Comparison of ENCODE assay signal across 1 cellular context in the genomic region with DNA sequence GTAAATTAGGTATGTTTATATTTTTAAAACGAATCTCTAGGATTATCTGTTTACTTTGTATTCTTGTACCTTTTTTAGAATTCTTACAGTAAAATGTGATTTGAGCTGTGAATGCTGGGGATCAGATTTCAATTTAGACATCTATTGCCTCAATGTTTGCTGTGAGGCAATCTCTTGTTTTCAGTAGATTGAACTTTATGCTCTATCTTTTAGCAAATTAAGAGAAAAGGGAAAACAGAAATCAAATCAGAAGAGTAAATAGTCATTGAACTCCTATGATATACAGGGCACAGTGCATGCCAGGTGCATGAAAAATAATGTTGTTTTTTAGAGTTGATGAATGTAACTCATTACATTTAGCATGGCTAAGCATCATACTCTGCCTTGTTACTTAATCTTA.
TF ChIP-seq lines count a peak whose summit lies in the region.

No MANE protein-coding gene starts in this region.

TF ChIP-seq in HepG2, 621 proteins besides CTCF, POLR2A, EP300 and RAD21 (continued from another document and continues in another):
- TF ChIP-seq, protein P1, sequence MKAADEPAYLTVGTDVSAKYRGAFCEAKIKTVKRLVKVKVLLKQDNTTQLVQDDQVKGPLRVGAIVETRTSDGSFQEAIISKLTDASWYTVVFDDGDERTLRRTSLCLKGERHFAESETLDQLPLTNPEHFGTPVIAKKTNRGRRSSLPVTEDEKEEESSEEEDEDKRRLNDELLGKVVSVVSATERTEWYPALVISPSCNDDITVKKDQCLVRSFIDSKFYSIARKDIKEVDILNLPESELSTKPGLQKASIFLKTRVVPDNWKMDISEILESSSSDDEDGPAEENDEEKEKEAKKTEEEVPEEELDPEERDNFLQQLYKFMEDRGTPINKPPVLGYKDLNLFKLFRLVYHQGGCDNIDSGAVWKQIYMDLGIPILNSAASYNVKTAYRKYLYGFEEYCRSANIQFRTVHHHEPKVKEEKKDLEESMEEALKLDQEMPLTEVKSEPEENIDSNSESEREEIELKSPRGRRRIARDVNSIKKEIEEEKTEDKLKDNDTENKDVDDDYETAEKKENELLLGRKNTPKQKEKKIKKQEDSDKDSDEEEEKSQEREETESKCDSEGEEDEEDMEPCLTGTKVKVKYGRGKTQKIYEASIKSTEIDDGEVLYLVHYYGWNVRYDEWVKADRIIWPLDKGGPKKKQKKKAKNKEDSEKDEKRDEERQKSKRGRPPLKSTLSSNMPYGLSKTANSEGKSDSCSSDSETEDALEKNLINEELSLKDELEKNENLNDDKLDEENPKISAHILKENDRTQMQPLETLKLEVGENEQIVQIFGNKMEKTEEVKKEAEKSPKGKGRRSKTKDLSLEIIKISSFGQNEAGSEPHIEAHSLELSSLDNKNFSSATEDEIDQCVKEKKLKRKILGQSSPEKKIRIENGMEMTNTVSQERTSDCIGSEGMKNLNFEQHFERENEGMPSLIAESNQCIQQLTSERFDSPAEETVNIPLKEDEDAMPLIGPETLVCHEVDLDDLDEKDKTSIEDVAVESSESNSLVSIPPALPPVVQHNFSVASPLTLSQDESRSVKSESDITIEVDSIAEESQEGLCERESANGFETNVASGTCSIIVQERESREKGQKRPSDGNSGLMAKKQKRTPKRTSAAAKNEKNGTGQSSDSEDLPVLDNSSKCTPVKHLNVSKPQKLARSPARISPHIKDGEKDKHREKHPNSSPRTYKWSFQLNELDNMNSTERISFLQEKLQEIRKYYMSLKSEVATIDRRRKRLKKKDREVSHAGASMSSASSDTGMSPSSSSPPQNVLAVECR (CRISPR knock-in tag; IDR thresholded peaks at IDR 0.05; ENCODE audit: borderline replicate concordance): no peak
- TF ChIP-seq, protein P2, sequence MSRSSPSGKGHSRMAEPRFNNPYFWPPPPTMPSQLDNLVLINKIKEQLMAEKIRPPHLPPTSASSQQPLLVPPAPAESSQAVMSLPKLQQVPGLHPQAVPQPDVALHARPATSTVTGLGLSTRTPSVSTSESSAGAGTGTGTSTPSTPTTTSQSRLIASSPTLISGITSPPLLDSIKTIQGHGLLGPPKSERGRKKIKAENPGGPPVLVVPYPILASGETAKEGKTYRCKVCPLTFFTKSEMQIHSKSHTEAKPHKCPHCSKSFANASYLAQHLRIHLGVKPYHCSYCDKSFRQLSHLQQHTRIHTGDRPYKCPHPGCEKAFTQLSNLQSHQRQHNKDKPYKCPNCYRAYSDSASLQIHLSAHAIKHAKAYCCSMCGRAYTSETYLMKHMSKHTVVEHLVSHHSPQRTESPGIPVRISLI (CRISPR knock-in tag; IDR thresholded peaks at IDR 0.05; ENCODE audit: borderline replicate concordance): peak; percentile 62; the same call in 1 of the 2 replicates
- TF ChIP-seq NCOR1 (IDR thresholded peaks at IDR 0.05; ENCODE audit: borderline replicate concordance, low read length): peak; percentile 98
- no peak for TF ChIP-seq ZNF44 (CRISPR knock-in tag; IDR thresholded peaks at IDR 0.05)
- TF ChIP-seq FOXK1 (CRISPR knock-in tag; IDR thresholded peaks at IDR 0.05; ENCODE audit: borderline replicate concordance, low read depth): peak; percentile 91
- peak; percentile 91 for TF ChIP-seq BCL6 (CRISPR knock-in tag; IDR thresholded peaks at IDR 0.05)
- peak; percentile 51; the same call in 1 of the 2 replicates for TF ChIP-seq ZFP90 (CRISPR knock-in tag; IDR thresholded peaks at IDR 0.05; ENCODE audit: borderline replicate concordance)
- 0 out of 2 replicates have a peak, but pooled peaks have one; percentile 78 for TF ChIP-seq KLF9 (CRISPR knock-in tag; IDR thresholded peaks at IDR 0.05; ENCODE audit: low read depth)
- TF ChIP-seq NFE2L1 (CRISPR knock-in tag; IDR thresholded peaks at IDR 0.05; ENCODE audit: borderline replicate concordance): no peak
- peak; percentile 94 for TF ChIP-seq RXRB (CRISPR knock-in tag; IDR thresholded peaks at IDR 0.05; ENCODE audit: borderline replicate concordance)
- TF ChIP-seq, protein P3, sequence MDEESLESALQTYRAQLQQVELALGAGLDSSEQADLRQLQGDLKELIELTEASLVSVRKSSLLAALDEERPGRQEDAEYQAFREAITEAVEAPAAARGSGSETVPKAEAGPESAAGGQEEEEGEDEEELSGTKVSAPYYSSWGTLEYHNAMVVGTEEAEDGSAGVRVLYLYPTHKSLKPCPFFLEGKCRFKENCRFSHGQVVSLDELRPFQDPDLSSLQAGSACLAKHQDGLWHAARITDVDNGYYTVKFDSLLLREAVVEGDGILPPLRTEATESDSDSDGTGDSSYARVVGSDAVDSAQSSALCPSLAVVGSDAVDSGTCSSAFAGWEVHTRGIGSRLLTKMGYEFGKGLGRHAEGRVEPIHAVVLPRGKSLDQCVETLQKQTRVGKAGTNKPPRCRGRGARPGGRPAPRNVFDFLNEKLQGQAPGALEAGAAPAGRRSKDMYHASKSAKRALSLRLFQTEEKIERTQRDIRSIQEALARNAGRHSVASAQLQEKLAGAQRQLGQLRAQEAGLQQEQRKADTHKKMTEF (CRISPR knock-in tag; IDR thresholded peaks at IDR 0.05): peak; percentile 90
- peak; percentile 69; the same call in 1 of the 2 replicates for TF ChIP-seq SOX13 (IDR thresholded peaks at IDR 0.05)
- TF ChIP-seq SOX13 (CRISPR knock-in tag; conservative IDR thresholded peaks at IDR 0.05 in 1 of 2, IDR thresholded peaks at IDR 0.05 in 1 of 2): peak in 1 of 2 experiments; percentile 95; a peak in 2 of 4 replicates
- 0 out of 2 replicates have a peak, but pooled peaks have one; percentile 55 for TF ChIP-seq ONECUT2 (CRISPR knock-in tag; IDR thresholded peaks at IDR 0.05)
- peak; percentile 74 for TF ChIP-seq ASH2L (IDR thresholded peaks at IDR 0.05; ENCODE audit: insufficient read length, low read depth, low read length)
- peak; percentile 64 for TF ChIP-seq YEATS4 (CRISPR knock-in tag; IDR thresholded peaks at IDR 0.05; ENCODE audit: borderline replicate concordance)
- TF ChIP-seq HOXA5 (CRISPR knock-in tag; IDR thresholded peaks at IDR 0.05): peak; percentile 78; the same call in 1 of the 2 replicates
- TF ChIP-seq MED13 (CRISPR knock-in tag; IDR thresholded peaks at IDR 0.05): 0 out of 2 replicates have a peak, but pooled peaks have one; percentile 22
- no peak for TF ChIP-seq UBTF (CRISPR knock-in tag; IDR thresholded peaks at IDR 0.05)
- TF ChIP-seq ZNF720 (CRISPR knock-in tag; IDR thresholded peaks at IDR 0.05): no peak
- TF ChIP-seq HDAC2 (CRISPR knock-in tag; IDR thresholded peaks at IDR 0.05): peak; percentile 94
- TF ChIP-seq ZNF652 (CRISPR knock-in tag; IDR thresholded peaks at IDR 0.05; ENCODE audit: borderline replicate concordance, low read depth): peak; percentile 48; the same call in 1 of the 2 replicates
- peak; percentile 74 for TF ChIP-seq FOXP1 (IDR thresholded peaks at IDR 0.05)
- TF ChIP-seq FOXP1 (CRISPR knock-in tag; IDR thresholded peaks at IDR 0.05): peak; percentile 97
- no peak for TF ChIP-seq ELF1 (CRISPR knock-in tag; IDR thresholded peaks at IDR 0.05)
- TF ChIP-seq ZBTB44 (CRISPR knock-in tag; IDR thresholded peaks at IDR 0.05): no peak
- TF ChIP-seq XBP1 (CRISPR knock-in tag; IDR thresholded peaks at IDR 0.05): 0 out of 2 replicates have a peak, but pooled peaks have one; percentile 44
- TF ChIP-seq ZNF280B (CRISPR knock-in tag; IDR thresholded peaks at IDR 0.05; ENCODE audit: borderline replicate concordance): no peak
- TF ChIP-seq NCOA1 (CRISPR knock-in tag; IDR thresholded peaks at IDR 0.05): no peak
- TF ChIP-seq ZNF549 (CRISPR knock-in tag; IDR thresholded peaks at IDR 0.05): no peak
- TF ChIP-seq SOX5 (CRISPR knock-in tag; IDR thresholded peaks at IDR 0.05; ENCODE audit: borderline replicate concordance): peak; percentile 92
- no peak for TF ChIP-seq HNRNPUL1 (IDR thresholded peaks at IDR 0.05; ENCODE audit: low read depth, low read length)
- TF ChIP-seq ZMYM4 (CRISPR knock-in tag; IDR thresholded peaks at IDR 0.05): peak; percentile 33; the same call in 1 of the 2 replicates
- TF ChIP-seq, protein P4, sequence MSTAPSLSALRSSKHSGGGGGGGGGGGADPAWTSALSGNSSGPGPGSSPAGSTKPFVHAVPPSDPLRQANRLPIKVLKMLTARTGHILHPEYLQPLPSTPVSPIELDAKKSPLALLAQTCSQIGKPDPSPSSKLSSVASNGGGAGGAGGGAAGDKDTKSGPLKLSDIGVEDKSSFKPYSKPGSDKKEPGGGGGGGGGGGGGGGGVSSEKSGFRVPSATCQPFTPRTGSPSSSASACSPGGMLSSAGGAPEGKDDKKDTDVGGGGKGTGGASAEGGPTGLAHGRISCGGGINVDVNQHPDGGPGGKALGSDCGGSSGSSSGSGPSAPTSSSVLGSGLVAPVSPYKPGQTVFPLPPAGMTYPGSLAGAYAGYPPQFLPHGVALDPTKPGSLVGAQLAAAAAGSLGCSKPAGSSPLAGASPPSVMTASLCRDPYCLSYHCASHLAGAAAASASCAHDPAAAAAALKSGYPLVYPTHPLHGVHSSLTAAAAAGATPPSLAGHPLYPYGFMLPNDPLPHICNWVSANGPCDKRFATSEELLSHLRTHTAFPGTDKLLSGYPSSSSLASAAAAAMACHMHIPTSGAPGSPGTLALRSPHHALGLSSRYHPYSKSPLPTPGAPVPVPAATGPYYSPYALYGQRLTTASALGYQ (CRISPR knock-in tag; IDR thresholded peaks at IDR 0.05): peak; percentile 96
- TF ChIP-seq ERF (CRISPR knock-in tag; IDR thresholded peaks at IDR 0.05): no peak; the same call in 1 of the 2 replicates
- peak; percentile 93 for TF ChIP-seq ATF2 (CRISPR knock-in tag; IDR thresholded peaks at IDR 0.05)
- TF ChIP-seq ZFP1 (CRISPR knock-in tag; IDR thresholded peaks at IDR 0.05): peak; percentile 71; the same call in 1 of the 2 replicates
- TF ChIP-seq, protein P5, sequence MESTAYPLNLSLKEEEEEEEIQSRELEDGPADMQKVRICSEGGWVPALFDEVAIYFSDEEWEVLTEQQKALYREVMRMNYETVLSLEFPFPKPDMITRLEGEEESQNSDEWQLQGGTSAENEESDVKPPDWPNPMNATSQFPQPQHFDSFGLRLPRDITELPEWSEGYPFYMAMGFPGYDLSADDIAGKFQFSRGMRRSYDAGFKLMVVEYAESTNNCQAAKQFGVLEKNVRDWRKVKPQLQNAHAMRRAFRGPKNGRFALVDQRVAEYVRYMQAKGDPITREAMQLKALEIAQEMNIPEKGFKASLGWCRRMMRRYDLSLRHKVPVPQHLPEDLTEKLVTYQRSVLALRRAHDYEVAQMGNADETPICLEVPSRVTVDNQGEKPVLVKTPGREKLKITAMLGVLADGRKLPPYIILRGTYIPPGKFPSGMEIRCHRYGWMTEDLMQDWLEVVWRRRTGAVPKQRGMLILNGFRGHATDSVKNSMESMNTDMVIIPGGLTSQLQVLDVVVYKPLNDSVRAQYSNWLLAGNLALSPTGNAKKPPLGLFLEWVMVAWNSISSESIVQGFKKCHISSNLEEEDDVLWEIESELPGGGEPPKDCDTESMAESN (CRISPR knock-in tag; conservative IDR thresholded peaks at IDR 0.05): 0 out of 2 replicates have a peak, but pooled peaks have one; percentile 39
- no peak for TF ChIP-seq SNAPC2 (CRISPR knock-in tag; IDR thresholded peaks at IDR 0.05)
- peak; percentile 82; the same call in 1 of the 2 replicates for TF ChIP-seq IRF2 (CRISPR knock-in tag; IDR thresholded peaks at IDR 0.05)
- no peak for TF ChIP-seq ZNF674 (CRISPR knock-in tag; IDR thresholded peaks at IDR 0.05; ENCODE audit: low read depth)
- peak; percentile 99 for TF ChIP-seq FOXJ3 (CRISPR knock-in tag; IDR thresholded peaks at IDR 0.05; ENCODE audit: borderline replicate concordance)
- TF ChIP-seq ZNF317 (CRISPR knock-in tag; IDR thresholded peaks at IDR 0.05): peak; percentile 29; the same call in 1 of the 2 replicates
